ENCODE assay signal across 8 cellular contexts in the genomic region with DNA sequence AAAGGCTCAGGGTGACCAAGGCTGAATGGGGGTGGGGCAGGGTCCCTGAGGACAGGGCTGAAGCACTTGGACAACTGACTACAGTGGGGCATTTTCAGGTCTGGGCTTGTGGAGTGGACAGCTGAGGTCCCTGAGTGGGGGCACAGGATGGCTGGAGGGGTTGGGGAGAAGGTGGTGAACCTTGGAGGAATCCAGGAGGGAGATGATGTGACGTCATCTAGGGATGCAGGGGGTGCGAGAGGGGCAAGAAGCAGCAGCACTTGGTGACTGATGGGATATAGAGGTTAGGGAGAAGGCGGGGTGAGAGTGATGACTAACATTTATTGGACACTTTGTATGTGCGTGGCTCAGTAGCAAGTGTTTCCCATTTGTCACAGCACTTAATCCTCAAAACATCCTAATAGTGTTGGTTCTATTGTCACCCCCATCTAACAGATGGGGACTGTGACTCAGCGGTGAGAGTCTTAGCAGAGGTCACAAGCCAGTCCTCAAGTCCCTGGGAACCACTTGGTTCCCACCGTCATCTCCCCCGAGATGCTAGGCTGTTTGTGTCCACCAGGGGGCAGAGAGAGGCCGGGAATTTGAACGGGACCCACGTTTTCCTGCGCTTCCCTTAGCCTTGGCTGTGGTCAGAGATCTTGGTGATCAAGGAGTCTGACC. TPM values are rescaled to one million over a fixed set of nuclear protein-coding genes. Genes with fewer than 3 reads are reported as not detected.
DNase-seq lines count a peak whose midpoint lies in the region; ATAC-seq and TF ChIP-seq lines count a peak whose summit lies in the region.

No MANE protein-coding gene starts in this region.

- DNase-seq in G401 (ENCODE audit: low spot score) (peak; percentile 57), KBM-7 (peak; percentile 83), RKO (ENCODE audit: low spot score) (peak; percentile 95), foreskin fibroblast (peak; percentile 79 to 84), omental fat pad (ENCODE audit: low spot score) (peak; percentile 76), mesenteric fat pad (ENCODE audit: low spot score) (no peak)
- DNase-seq in activated gamma-delta T cell treated with anti-CD3 and anti-CD28 coated beads, Interleukin-2, amount 50 U/mL, for 16 hours (ENCODE audit: low read depth), result peak; percentile 34

- no peak overlapping the region for H3K4me3 ChIP-seq in foreskin fibroblast (ENCODE audit: low read depth in 1 of 2, low read length in 2 of 2)

- ATAC-seq in GM21737 (IDR thresholded peaks at IDR 0.05; ENCODE audit: unreplicated experiment) (peak; percentile 42), omental fat pad (ENCODE audit: low FRiP score) (peak; percentile 80)

- TF ChIP-seq CTCF in foreskin fibroblast (IDR thresholded peaks at IDR 0.05; ENCODE audit: low read depth, low read length) (peak; percentile 75), omental fat pad (IDR thresholded peaks at IDR 0.05) (peak in 2 of 3 donors; percentile 87 to 94)

- in situ Hi-C loops in G401 (cut with HindIII; ENCODE audit: low sequenced_read_pairs) (no loop called here), KBM-7 (cut with MboI; ENCODE audit: low pct_unique_long_range_greater_than_20kb, low sequenced_read_pairs) (loop anchor here (25.0 kb wide), 1 partner anchor 171 kb away; no protein-coding TSS in a partner anchor)

RNA-seq across cellular contexts. Expression of a gene that starts 27.9 kb away (rescaled TPM):
- total RNA-seq in G401 (2014; rRNA removed; shearing (Covaris generic)), result 1.4 and 1.8 TPM in 2 replicates
- total RNA-seq in omental fat pad, result 1 to 10 TPM in 1 of 4 donors, under 1 TPM in 3; 0.24 to 2.0 (median 0.33) TPM
- total RNA-seq in mesenteric fat pad, result 0.74 TPM

RNA-seq across cellular contexts. Expression of a gene that starts 45.4 kb away (rescaled TPM):
- not detected in 2 replicates for total RNA-seq in G401 (2014; rRNA removed; shearing (Covaris generic))
- total RNA-seq in omental fat pad, result 1 to 10 TPM in 1 of 4 donors, under 1 TPM in 3; 0.24 to 1.4 (median 0.31) TPM
- total RNA-seq in mesenteric fat pad, result 0.87 TPM
